1 cellular context compared by ENCODE assay signal in the genomic region with DNA sequence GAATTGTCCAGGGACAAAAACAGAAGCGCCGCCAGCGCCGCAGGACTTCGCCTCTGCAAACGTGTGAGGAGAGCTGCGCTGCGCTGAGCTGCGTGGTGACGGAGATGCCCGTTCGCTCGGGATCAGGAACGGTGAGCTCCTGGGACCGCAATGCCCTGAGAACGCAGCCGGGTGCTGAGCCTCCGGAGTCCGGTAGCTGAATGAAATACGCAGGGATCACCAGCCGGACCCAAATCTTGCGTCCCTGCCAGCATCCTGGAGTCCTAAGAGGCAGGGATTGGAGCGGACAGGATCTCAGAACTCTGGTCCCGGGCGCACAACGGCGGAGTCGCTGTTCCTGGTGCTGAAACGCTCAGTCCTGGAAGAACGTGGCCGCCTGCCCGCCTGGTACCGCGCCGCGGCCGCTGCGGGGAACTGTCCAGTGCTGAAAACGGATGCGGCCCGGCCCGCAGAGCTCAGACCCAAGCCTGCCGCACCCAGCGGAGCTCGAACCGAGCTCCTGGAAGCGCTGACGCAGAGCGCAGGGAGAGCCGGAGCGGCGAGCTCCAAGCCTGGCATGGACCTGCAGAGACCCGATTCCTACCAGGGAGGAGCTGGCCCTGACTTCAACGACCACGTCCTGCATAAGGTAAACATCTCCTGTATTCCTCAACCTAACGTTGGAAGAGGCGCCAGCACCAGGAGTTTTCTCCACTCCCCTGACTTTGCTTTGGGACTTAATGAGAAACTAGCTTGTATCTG.
TF ChIP-seq lines count a peak whose summit lies in the region.

No MANE protein-coding gene starts in this region.

TF ChIP-seq in HepG2, 621 proteins besides CTCF, POLR2A, EP300 and RAD21 (continued from another document and continues in another):
- TF ChIP-seq, protein P1, sequence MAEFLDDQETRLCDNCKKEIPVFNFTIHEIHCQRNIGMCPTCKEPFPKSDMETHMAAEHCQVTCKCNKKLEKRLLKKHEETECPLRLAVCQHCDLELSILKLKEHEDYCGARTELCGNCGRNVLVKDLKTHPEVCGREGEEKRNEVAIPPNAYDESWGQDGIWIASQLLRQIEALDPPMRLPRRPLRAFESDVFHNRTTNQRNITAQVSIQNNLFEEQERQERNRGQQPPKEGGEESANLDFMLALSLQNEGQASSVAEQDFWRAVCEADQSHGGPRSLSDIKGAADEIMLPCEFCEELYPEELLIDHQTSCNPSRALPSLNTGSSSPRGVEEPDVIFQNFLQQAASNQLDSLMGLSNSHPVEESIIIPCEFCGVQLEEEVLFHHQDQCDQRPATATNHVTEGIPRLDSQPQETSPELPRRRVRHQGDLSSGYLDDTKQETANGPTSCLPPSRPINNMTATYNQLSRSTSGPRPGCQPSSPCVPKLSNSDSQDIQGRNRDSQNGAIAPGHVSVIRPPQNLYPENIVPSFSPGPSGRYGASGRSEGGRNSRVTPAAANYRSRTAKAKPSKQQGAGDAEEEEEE (CRISPR knock-in tag; IDR thresholded peaks at IDR 0.05; ENCODE audit: borderline replicate concordance), result peak; percentile 100
- TF ChIP-seq KLF9 (CRISPR knock-in tag; IDR thresholded peaks at IDR 0.05; ENCODE audit: low read depth) (peak; percentile 100), BRCA1 (CRISPR knock-in tag; IDR thresholded peaks at IDR 0.05) (peak; percentile 100), NCOA2 (CRISPR knock-in tag; IDR thresholded peaks at IDR 0.05) (peak; percentile 95), ZNF7 (CRISPR knock-in tag; IDR thresholded peaks at IDR 0.05) (peak; percentile 92), FOXK2 (IDR thresholded peaks at IDR 0.05) (no peak; the same call in 1 of the 2 replicates), RAD51 (IDR thresholded peaks at IDR 0.05; ENCODE audit: borderline replicate concordance) (no peak), MED1 (CRISPR knock-in tag; IDR thresholded peaks at IDR 0.05) (peak; percentile 95), FOXK1 (CRISPR knock-in tag; IDR thresholded peaks at IDR 0.05; ENCODE audit: borderline replicate concordance, low read depth) (peak; percentile 99), YEATS2 (CRISPR knock-in tag; IDR thresholded peaks at IDR 0.05; ENCODE audit: borderline replicate concordance) (peak; percentile 96), ASH2L (IDR thresholded peaks at IDR 0.05; ENCODE audit: insufficient read length, low read depth, low read length) (no peak), ZNF766 (CRISPR knock-in tag; IDR thresholded peaks at IDR 0.05; ENCODE audit: borderline replicate concordance) (peak; percentile 100), TBL1XR1 (IDR thresholded peaks at IDR 0.05; ENCODE audit: borderline replicate concordance, low read length, partially characterized antibody) (no peak), PPARG (CRISPR knock-in tag; conservative IDR thresholded peaks at IDR 0.05) (peak; percentile 96), ZNF160 (CRISPR knock-in tag; IDR thresholded peaks at IDR 0.05) (peak; percentile 99), JARID2 (CRISPR knock-in tag; IDR thresholded peaks at IDR 0.05; ENCODE audit: insufficient replicate concordance) (peak; percentile 100), MYC (CRISPR knock-in tag; IDR thresholded peaks at IDR 0.05; ENCODE audit: borderline replicate concordance) (peak; percentile 98), ZNF619 (CRISPR knock-in tag; IDR thresholded peaks at IDR 0.05) (peak; percentile 94), MAFK (conservative IDR thresholded peaks at IDR 0.05 in 1 of 2, IDR thresholded peaks at IDR 0.05 in 1 of 2; ENCODE audit: low read length in 2 of 2) (no peak), ZMYM3 (CRISPR knock-in tag; IDR thresholded peaks at IDR 0.05) (peak; percentile 89), ZNF670 (CRISPR knock-in tag; IDR thresholded peaks at IDR 0.05; ENCODE audit: borderline replicate concordance) (peak; percentile 100), HES4 (CRISPR knock-in tag; IDR thresholded peaks at IDR 0.05; ENCODE audit: borderline replicate concordance) (peak; percentile 100), EEA1 (CRISPR knock-in tag; IDR thresholded peaks at IDR 0.05; ENCODE audit: borderline replicate concordance) (peak; percentile 100), CBX2 (IDR thresholded peaks at IDR 0.05; ENCODE audit: low read depth, low read length) (no peak), CBX2 (CRISPR knock-in tag; IDR thresholded peaks at IDR 0.05; ENCODE audit: low read depth) (peak; percentile 100), HNRNPUL1 (IDR thresholded peaks at IDR 0.05; ENCODE audit: low read depth, low read length) (no peak)
- TF ChIP-seq, protein P2, sequence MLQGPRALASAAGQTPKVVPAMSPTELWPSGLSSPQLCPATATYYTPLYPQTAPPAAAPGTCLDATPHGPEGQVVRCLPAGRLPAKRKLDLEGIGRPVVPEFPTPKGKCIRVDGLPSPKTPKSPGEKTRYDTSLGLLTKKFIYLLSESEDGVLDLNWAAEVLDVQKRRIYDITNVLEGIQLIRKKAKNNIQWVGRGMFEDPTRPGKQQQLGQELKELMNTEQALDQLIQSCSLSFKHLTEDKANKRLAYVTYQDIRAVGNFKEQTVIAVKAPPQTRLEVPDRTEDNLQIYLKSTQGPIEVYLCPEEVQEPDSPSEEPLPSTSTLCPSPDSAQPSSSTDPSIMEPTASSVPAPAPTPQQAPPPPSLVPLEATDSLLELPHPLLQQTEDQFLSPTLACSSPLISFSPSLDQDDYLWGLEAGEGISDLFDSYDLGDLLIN (CRISPR knock-in tag; IDR thresholded peaks at IDR 0.05; ENCODE audit: borderline replicate concordance), result peak; percentile 100; the same call in 1 of the 2 replicates
- TF ChIP-seq, protein P3, sequence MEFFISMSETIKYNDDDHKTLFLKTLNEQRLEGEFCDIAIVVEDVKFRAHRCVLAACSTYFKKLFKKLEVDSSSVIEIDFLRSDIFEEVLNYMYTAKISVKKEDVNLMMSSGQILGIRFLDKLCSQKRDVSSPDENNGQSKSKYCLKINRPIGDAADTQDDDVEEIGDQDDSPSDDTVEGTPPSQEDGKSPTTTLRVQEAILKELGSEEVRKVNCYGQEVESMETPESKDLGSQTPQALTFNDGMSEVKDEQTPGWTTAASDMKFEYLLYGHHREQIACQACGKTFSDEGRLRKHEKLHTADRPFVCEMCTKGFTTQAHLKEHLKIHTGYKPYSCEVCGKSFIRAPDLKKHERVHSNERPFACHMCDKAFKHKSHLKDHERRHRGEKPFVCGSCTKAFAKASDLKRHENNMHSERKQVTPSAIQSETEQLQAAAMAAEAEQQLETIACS (CRISPR knock-in tag; IDR thresholded peaks at IDR 0.05), result peak; percentile 80
- TF ChIP-seq, protein P4, sequence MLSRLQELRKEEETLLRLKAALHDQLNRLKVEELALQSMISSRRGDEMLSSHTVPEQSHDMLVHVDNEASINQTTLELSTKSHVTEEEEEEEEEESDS (CRISPR knock-in tag; IDR thresholded peaks at IDR 0.05; ENCODE audit: borderline replicate concordance), result peak; percentile 99
- TF ChIP-seq, protein P5, sequence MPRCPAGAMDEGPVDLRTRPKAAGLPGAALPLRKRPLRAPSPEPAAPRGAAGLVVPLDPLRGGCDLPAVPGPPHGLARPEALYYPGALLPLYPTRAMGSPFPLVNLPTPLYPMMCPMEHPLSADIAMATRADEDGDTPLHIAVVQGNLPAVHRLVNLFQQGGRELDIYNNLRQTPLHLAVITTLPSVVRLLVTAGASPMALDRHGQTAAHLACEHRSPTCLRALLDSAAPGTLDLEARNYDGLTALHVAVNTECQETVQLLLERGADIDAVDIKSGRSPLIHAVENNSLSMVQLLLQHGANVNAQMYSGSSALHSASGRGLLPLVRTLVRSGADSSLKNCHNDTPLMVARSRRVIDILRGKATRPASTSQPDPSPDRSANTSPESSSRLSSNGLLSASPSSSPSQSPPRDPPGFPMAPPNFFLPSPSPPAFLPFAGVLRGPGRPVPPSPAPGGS (CRISPR knock-in tag; IDR thresholded peaks at IDR 0.05), result peak; percentile 100
- TF ChIP-seq, protein P6, sequence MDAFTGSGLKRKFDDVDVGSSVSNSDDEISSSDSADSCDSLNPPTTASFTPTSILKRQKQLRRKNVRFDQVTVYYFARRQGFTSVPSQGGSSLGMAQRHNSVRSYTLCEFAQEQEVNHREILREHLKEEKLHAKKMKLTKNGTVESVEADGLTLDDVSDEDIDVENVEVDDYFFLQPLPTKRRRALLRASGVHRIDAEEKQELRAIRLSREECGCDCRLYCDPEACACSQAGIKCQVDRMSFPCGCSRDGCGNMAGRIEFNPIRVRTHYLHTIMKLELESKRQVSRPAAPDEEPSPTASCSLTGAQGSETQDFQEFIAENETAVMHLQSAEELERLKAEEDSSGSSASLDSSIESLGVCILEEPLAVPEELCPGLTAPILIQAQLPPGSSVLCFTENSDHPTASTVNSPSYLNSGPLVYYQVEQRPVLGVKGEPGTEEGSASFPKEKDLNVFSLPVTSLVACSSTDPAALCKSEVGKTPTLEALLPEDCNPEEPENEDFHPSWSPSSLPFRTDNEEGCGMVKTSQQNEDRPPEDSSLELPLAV (CRISPR knock-in tag; conservative IDR thresholded peaks at IDR 0.05; ENCODE audit: low read depth), result peak; percentile 99
- TF ChIP-seq, protein P7, sequence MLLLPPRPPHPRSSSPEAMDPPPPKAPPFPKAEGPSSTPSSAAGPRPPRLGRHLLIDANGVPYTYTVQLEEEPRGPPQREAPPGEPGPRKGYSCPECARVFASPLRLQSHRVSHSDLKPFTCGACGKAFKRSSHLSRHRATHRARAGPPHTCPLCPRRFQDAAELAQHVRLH (CRISPR knock-in tag; IDR thresholded peaks at IDR 0.05; ENCODE audit: borderline replicate concordance, low read depth), result peak; percentile 100
- TF ChIP-seq, protein P8, sequence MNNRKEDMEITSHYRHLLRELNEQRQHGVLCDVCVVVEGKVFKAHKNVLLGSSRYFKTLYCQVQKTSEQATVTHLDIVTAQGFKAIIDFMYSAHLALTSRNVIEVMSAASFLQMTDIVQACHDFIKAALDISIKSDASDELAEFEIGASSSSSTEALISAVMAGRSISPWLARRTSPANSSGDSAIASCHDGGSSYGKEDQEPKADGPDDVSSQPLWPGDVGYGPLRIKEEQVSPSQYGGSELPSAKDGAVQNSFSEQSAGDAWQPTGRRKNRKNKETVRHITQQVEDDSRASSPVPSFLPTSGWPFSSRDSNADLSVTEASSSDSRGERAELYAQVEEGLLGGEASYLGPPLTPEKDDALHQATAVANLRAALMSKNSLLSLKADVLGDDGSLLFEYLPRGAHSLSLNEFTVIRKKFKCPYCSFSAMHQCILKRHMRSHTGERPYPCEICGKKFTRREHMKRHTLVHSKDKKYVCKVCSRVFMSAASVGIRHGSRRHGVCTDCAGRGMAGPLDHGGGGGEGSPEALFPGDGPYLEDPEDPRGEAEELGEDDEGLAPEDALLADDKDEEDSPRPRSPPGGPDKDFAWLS (CRISPR knock-in tag; IDR thresholded peaks at IDR 0.05; ENCODE audit: borderline replicate concordance), result peak; percentile 64; the same call in 1 of the 2 replicates
- TF ChIP-seq, protein P9, sequence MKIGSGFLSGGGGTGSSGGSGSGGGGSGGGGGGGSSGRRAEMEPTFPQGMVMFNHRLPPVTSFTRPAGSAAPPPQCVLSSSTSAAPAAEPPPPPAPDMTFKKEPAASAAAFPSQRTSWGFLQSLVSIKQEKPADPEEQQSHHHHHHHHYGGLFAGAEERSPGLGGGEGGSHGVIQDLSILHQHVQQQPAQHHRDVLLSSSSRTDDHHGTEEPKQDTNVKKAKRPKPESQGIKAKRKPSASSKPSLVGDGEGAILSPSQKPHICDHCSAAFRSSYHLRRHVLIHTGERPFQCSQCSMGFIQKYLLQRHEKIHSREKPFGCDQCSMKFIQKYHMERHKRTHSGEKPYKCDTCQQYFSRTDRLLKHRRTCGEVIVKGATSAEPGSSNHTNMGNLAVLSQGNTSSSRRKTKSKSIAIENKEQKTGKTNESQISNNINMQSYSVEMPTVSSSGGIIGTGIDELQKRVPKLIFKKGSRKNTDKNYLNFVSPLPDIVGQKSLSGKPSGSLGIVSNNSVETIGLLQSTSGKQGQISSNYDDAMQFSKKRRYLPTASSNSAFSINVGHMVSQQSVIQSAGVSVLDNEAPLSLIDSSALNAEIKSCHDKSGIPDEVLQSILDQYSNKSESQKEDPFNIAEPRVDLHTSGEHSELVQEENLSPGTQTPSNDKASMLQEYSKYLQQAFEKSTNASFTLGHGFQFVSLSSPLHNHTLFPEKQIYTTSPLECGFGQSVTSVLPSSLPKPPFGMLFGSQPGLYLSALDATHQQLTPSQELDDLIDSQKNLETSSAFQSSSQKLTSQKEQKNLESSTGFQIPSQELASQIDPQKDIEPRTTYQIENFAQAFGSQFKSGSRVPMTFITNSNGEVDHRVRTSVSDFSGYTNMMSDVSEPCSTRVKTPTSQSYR (CRISPR knock-in tag; IDR thresholded peaks at IDR 0.05; ENCODE audit: borderline replicate concordance), result peak; percentile 92
- TF ChIP-seq, protein P10, sequence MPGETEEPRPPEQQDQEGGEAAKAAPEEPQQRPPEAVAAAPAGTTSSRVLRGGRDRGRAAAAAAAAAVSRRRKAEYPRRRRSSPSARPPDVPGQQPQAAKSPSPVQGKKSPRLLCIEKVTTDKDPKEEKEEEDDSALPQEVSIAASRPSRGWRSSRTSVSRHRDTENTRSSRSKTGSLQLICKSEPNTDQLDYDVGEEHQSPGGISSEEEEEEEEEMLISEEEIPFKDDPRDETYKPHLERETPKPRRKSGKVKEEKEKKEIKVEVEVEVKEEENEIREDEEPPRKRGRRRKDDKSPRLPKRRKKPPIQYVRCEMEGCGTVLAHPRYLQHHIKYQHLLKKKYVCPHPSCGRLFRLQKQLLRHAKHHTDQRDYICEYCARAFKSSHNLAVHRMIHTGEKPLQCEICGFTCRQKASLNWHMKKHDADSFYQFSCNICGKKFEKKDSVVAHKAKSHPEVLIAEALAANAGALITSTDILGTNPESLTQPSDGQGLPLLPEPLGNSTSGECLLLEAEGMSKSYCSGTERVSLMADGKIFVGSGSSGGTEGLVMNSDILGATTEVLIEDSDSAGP (CRISPR knock-in tag; IDR thresholded peaks at IDR 0.05; ENCODE audit: borderline replicate concordance), result peak; percentile 98
- TF ChIP-seq, protein P11, sequence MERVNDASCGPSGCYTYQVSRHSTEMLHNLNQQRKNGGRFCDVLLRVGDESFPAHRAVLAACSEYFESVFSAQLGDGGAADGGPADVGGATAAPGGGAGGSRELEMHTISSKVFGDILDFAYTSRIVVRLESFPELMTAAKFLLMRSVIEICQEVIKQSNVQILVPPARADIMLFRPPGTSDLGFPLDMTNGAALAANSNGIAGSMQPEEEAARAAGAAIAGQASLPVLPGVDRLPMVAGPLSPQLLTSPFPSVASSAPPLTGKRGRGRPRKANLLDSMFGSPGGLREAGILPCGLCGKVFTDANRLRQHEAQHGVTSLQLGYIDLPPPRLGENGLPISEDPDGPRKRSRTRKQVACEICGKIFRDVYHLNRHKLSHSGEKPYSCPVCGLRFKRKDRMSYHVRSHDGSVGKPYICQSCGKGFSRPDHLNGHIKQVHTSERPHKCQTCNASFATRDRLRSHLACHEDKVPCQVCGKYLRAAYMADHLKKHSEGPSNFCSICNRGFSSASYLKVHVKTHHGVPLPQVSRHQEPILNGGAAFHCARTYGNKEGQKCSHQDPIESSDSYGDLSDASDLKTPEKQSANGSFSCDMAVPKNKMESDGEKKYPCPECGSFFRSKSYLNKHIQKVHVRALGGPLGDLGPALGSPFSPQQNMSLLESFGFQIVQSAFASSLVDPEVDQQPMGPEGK (CRISPR knock-in tag; IDR thresholded peaks at IDR 0.05), result peak; percentile 90
- TF ChIP-seq, protein P12, sequence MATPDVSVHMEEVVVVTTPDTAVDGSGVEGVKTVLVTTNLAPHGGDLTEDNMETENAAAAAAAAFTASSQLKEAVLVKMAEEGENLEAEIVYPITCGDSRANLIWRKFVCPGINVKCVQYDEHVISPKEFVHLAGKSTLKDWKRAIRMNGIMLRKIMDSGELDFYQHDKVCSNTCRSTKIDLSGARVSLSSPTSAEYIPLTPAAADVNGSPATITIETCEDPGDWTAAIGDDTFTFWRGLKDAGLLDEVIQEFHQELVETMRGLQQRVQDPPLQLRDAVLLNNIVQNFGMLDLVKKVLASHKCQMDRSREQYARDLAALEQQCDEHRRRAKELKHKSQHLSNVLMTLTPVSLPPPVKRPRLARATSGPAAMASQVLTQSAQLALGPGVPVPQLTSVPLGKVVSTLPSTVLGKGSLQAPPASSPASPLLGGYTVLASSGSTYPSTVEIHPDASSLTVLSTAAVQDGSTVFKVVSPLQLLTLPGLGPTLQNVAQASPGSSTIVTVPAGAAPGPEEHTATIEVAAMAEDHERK (CRISPR knock-in tag; IDR thresholded peaks at IDR 0.05; ENCODE audit: low read depth), result peak; percentile 48; the same call in 1 of the 2 replicates
